ENCODE assay signal across 19 cellular contexts in genomic region chr1:12452262-12452661, GRCh38.
DNase-seq lines count a peak whose midpoint lies in the region; ATAC-seq and TF ChIP-seq lines count a peak whose summit lies in the region.
"Had no signal": no experiment of that assay in that cellular context is flagged by ENCODE, and none has a peak within 500 bp of the region (broad histone marks: within the 10 kb centered on the region; RNA-seq: fewer than 3 reads in every experiment).

No MANE protein-coding gene starts in this region.

- H3K27ac ChIP-seq in coronary artery (peak overlapping the region; percentile 88 to 94), psoas muscle (peak overlapping the region; percentile 85), upper lobe of left lung (peak overlapping the region; percentile 72 to 86 (median 76))
- H3K27ac ChIP-seq: cardiac muscle cell had no signal

- no peaks in the 10 kb centered on the region for H3K9me3 ChIP-seq in T-helper 17 cell (ENCODE audit: control insufficient read depth, low read length, poor library complexity, severe bottlenecking)
- no peaks in the 10 kb centered on the region for H3K9me3 ChIP-seq in psoas muscle
- H3K9me3 ChIP-seq in upper lobe of left lung, result no peaks in the 10 kb centered on the region

- no peak for TF ChIP-seq POLR2A in upper lobe of left lung (IDR thresholded peaks at IDR 0.05)

- DNase-seq in T-helper 17 cell, result no peak
- DNase-seq in coronary artery (ENCODE audit: low spot score), result no peak
- DNase-seq in psoas muscle, result no peak
- DNase-seq in upper lobe of left lung, result no peak
- DNase-seq in EL, result no peak
- no peak for DNase-seq in GM03348 (ENCODE audit: low spot score)
- DNase-seq: activated CD4-positive, alpha-beta memory T cell treated with anti-CD3 and anti-CD28 coated beads, Interleukin-2, amount 10 ng/mL, durations not matched to agents 7 days and 5 days; activated T-cell treated with anti-CD3 and anti-CD28 coated beads, Interleukin-2, amount 50 U/mL, for 72 hours; erythroblast; glutamatergic neuron; NCI-H2081 treated with DMSO at 0.1 percent for 48 hours; NCI-H526; SIG-M5; small intestine; stimulated activated CD4-positive, alpha-beta T cell treated with anti-CD3 and anti-CD28 coated beads, Interleukin-4, amount 100 ng/mL, for 4 hours had no signal

- ATAC-seq in T-helper 17 cell (no peak), psoas muscle (no peak), upper lobe of left lung (ENCODE audit: low FRiP score in 2 of 2) (no peak), HG02852 (IDR thresholded peaks at IDR 0.05; ENCODE audit: unreplicated experiment) (no peak)
- ATAC-seq: activated T-cell treated with anti-CD3 and anti-CD28 coated beads, Interleukin-2, amount 50 U/mL, for 72 hours; WTC11 had no signal

- intact Hi-C loops in psoas muscle (cut with DNase I), result no loop called here

- H3K27me3 ChIP-seq in psoas muscle (ENCODE audit: insufficient read depth in 3 of 3, low read length in 2 of 3) (no peaks in the 10 kb centered on the region), upper lobe of left lung (no peaks in the 10 kb centered on the region)
- H3K27me3 ChIP-seq: cardiac muscle cell had no signal

- peaks cover 86% of the 10 kb centered on the region for H3K4me1 ChIP-seq in psoas muscle
- peaks cover 87 to 94% (median 91%) of the 10 kb centered on the region in 4 donors for H3K4me1 ChIP-seq in upper lobe of left lung

- TF ChIP-seq CTCF in coronary artery (IDR thresholded peaks at IDR 0.05) (no peak), psoas muscle (IDR thresholded peaks at IDR 0.05) (no peak), upper lobe of left lung (IDR thresholded peaks at IDR 0.05) (no peak)

- H3K4me1 Mint-ChIP-seq in T-helper 17 cell, result peaks cover 54% of the 10 kb centered on the region

- H3K36me3 ChIP-seq in psoas muscle (ENCODE audit: insufficient read depth in 1 of 2, low read depth in 1 of 2), result peaks cover 0 to 12% of the 10 kb centered on the region in 2 donors
- peaks cover 0 to 8% (median 0%) of the 10 kb centered on the region in 4 donors for H3K36me3 ChIP-seq in upper lobe of left lung
- H3K36me3 ChIP-seq: cardiac muscle cell had no signal

- peaks cover 5% of the 10 kb centered on the region for H3K36me3 Mint-ChIP-seq in T-helper 17 cell (ENCODE audit: low read depth)

- no peaks in the 10 kb centered on the region for H3K27me3 Mint-ChIP-seq in T-helper 17 cell

- TF ChIP-seq EP300 in upper lobe of left lung (IDR thresholded peaks at IDR 0.05), result no peak

- H3K4me3 ChIP-seq in coronary artery (no peak overlapping the region), psoas muscle (no peak overlapping the region), upper lobe of left lung (no peak overlapping the region)
- H3K4me3 ChIP-seq: cardiac muscle cell had no signal

- peak overlapping the region; percentile 63 for H3K27ac Mint-ChIP-seq in T-helper 17 cell
- H3K27ac Mint-ChIP-seq: activated CD4-positive, alpha-beta memory T cell treated with anti-CD3 and anti-CD28 coated beads, Interleukin-2, amount 10 ng/mL, durations not matched to agents 7 days and 5 days; activated T-cell treated with anti-CD3 and anti-CD28 coated beads, Interleukin-2, amount 50 U/mL, for 72 hours; T-helper 1 cell treated with Interleukin-12 subunit alpha and Interleukin-12 subunit beta and Interleukin-4 antibody, amounts not matched to agents 30 μg/mL and 1 μg/mL, for 36 hours; WTC11 had no signal

- no peak overlapping the region for H3K4me3 Mint-ChIP-seq in T-helper 17 cell
- H3K4me3 Mint-ChIP-seq: activated CD4-positive, alpha-beta memory T cell treated with anti-CD3 and anti-CD28 coated beads, Interleukin-2, amount 10 ng/mL, durations not matched to agents 7 days and 5 days; T-helper 1 cell treated with Interleukin-12 subunit alpha and Interleukin-12 subunit beta and Interleukin-4 antibody, amounts not matched to agents 30 μg/mL and 1 μg/mL, for 36 hours; WTC11 had no signal
